ENCODE assay signal across 8 cellular contexts in the genomic region with DNA sequence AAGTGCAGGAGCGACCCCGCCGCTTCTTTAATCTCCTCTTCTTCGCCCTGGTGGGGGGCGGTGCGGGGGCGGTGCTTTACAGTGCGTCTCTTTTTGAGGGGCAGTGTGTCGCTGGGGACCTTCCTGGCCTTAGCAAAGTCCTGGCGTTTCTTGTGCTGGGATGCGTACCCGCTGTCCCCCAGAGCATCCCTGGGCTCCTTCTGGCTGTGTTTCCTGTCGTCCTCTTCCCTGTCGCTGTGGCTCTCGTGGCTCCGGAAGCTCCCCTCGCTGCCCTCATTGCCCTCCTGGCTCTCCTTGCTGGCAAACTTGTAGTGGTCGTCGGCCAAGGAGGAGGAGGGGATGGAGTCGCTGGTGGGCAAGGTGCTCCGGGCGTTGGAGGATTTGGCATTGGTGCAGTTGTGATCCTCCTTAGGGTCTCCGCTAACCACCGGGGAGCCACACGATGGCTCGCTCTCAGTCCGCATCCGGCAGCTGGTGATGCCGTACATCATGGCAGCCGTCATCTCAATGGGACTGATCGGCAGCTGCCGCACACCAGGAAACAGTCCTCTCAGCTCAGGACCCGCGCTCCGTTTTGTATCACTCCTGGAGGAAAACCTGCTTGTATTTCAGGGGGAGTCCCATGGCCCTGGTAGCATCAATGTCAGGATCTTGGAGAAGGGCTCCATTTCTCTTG. TPM values are rescaled to one million over a fixed set of nuclear protein-coding genes. Genes with fewer than 3 reads are reported as not detected.
DNase-seq lines count a peak whose midpoint lies in the region; ATAC-seq and TF ChIP-seq lines count a peak whose summit lies in the region.

No MANE protein-coding gene starts in this region.

- H3K27me3 ChIP-seq in brain microvascular endothelial cell (replicated peaks), result no peaks in the 10 kb centered on the region

- H3K4me3 Mint-ChIP-seq in chondrocyte (ENCODE audit: unreplicated experiment), result no peak overlapping the region

- peak; percentile 75 for ATAC-seq in GM19438 (IDR thresholded peaks at IDR 0.05; ENCODE audit: low read depth, unreplicated experiment)
- no peak for ATAC-seq in GM21825 (IDR thresholded peaks at IDR 0.05; ENCODE audit: unreplicated experiment)
- ATAC-seq in GM19467 (IDR thresholded peaks at IDR 0.05; ENCODE audit: unreplicated experiment), result no peak

- no peaks in the 10 kb centered on the region for H3K36me3 Mint-ChIP-seq in chondrocyte (ENCODE audit: low read depth)

- peak overlapping the region; percentile 46 for H3K4me3 ChIP-seq in brain microvascular endothelial cell (ENCODE audit: low read depth, low read length)
- peak overlapping the region in 4 of 7 experiments; percentile 10 to 21 (median 15) for H3K4me3 ChIP-seq in skin epidermis

- in situ Hi-C loops in brain microvascular endothelial cell (cut with HindIII; ENCODE audit: low pct_ligation_motif_present, low sequenced_read_pairs), result no loop called here

- no peak overlapping the region for H3K27ac ChIP-seq in brain microvascular endothelial cell
- no peak overlapping the region for H3K27ac ChIP-seq in skin epidermis

- no peak for TF ChIP-seq CTCF in brain microvascular endothelial cell (IDR thresholded peaks at IDR 0.05; ENCODE audit: low read depth, low read length, missing control alignments)
- no peak for TF ChIP-seq CTCF in chondrocyte (IDR thresholded peaks at IDR 0.05)

- no peak overlapping the region for H3K27ac Mint-ChIP-seq in chondrocyte (ENCODE audit: unreplicated experiment)

- DNase-seq in NCI-H2107 (lab: John Stamatoyannopoulos, UW), result peak; percentile 12
- DNase-seq in brain microvascular endothelial cell, result no peak
- no peak for DNase-seq in chondrocyte (ENCODE audit: low spot score)
- DNase-seq in NCI-H226, result no peak

- no peaks in the 10 kb centered on the region for H3K27me3 Mint-ChIP-seq in chondrocyte (ENCODE audit: low read depth)

- no peaks in the 10 kb centered on the region for H3K4me1 Mint-ChIP-seq in chondrocyte (ENCODE audit: low read depth)

- H3K36me3 ChIP-seq in brain microvascular endothelial cell (replicated peaks), result no peaks in the 10 kb centered on the region

- no peaks in the 10 kb centered on the region for H3K9me3 Mint-ChIP-seq in chondrocyte (ENCODE audit: low read depth)

RNA-seq across cellular contexts. Expression of a gene that starts 30.4 kb away (rescaled TPM):
- total RNA-seq in chondrocyte, result 1.1 to 4.6 TPM (median 4.4 TPM) in 3 replicates

RNA-seq across cellular contexts. Expression of a gene that starts 52.4 kb away (rescaled TPM):
- total RNA-seq in chondrocyte, result 10.2 to 14.9 TPM (median 12.3 TPM) in 3 replicates
